In the genomic region with DNA sequence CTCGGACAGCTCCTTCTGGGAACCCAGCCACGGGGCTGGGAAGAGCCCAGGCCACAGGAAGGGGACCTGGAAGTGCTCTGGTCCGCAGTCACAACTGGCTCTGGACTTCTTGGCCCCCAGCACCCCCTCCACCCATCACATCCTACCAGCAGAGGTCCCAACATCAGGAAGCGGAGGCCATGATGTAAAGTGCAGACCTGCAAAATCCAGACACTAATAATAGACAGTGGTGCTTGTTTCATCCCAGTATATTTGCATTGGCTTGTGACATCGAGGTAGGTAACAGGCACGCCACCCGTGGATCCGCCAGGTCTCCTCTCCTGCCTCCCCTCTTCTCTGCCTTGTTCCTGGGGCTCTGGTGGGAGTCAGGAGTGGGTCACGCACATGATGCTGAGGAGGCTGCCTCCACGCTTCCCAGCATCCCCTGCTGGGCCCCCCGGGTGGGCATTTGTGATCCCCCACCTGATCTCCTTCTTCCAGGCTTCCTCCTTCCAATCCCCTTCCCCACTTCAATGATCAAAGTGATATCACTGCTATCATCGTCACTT, we compare ENCODE assay signal across 27 cellular contexts.
"Had no signal": no experiment of that assay in that cellular context is flagged by ENCODE, and none has a peak within 500 bp of the region (broad histone marks: within the 10 kb centered on the region; RNA-seq: fewer than 3 reads in every experiment).

No MANE protein-coding gene starts in this region.

- DNase-seq: activated CD4-positive, alpha-beta T cell treated with anti-CD3 and anti-CD28 coated beads, Interleukin-2, amount 10 ng/mL, durations not matched to agents 24 days and 14 days; activated CD4-positive, alpha-beta T cell treated with anti-CD3 and anti-CD28 coated beads, Interleukin-2, amount 50 U/mL, for 4 hours; activated CD8-positive, alpha-beta T cell treated with anti-CD3 and anti-CD28 coated beads for 36 hours; activated gamma-delta T cell treated with Interleukin-2 at 50 U/mL for 16 hours; activated naive CD4-positive, alpha-beta T cell treated with anti-CD3 and anti-CD28 coated beads for 36 hours; activated T-cell treated with anti-CD3 and anti-CD28 coated beads for 4 hours; activated T-cell treated with anti-CD3 and anti-CD28 coated beads, Interleukin-2, amount 50 U/mL, for 4 hours; adrenal gland; body of pancreas; Karpas-422; NCI-H1105; NCI-H1417 treated with DMSO at 0.1 percent for 48 hours; NCI-H187 treated with DMSO at 0.1 percent for 48 hours; NCI-H2081; NCI-H2227 treated with DMSO at 0.1 percent for 48 hours; NCI-H524 treated with DMSO at 0.1 percent for 48 hours; SHP77 treated with DMSO at 0.1 percent for 48 hours; SK-N-SH had no signal

- ATAC-seq: activated CD8-positive, alpha-beta T cell treated with anti-CD3 and anti-CD28 coated beads for 36 hours; activated naive CD4-positive, alpha-beta T cell treated with anti-CD3 and anti-CD28 coated beads, Interleukin-2, amount 50 U/mL, for 72 hours; activated T-cell treated with anti-CD3 and anti-CD28 coated beads, Interleukin-2, amount 50 U/mL, for 4 hours; body of pancreas; Panc1 had no signal

- H3K36me3 ChIP-seq: adrenal gland, breast epithelium, SJSA1 had no signal

- H3K9me3 Mint-ChIP-seq: activated CD4-positive, alpha-beta T cell treated with anti-CD3 and anti-CD28 coated beads, Interleukin-2, amount 10 ng/mL, durations not matched to agents 24 days and 14 days; activated CD8-positive, alpha-beta T cell treated with anti-CD3 and anti-CD28 coated beads for 36 hours; activated naive CD4-positive, alpha-beta T cell treated with anti-CD3 and anti-CD28 coated beads for 36 hours; activated naive CD4-positive, alpha-beta T cell treated with anti-CD3 and anti-CD28 coated beads, Interleukin-2, amount 50 U/mL, for 72 hours; activated T-cell treated with anti-CD3 and anti-CD28 coated beads, Interleukin-2, amount 50 U/mL, for 4 hours; activated T-helper 1 cell treated with anti-CD3 and anti-CD28 coated beads, Interleukin-12 subunit alpha, Interleukin-12 subunit beta, Interleukin-2, Interleukin-4 antibody, amounts not matched to agents 30 ng/mL and 10 ng/mL and 1 ng/mL, durations not matched to agents 14 hours and 24 hours and 36 hours; T-helper 1 cell treated with Interleukin-12 subunit alpha and Interleukin-12 subunit beta and Interleukin-4 antibody, amounts not matched to agents 30 μg/mL and 1 μg/mL, for 36 hours; T-helper 2 cell treated with Interferon-gamma antibody and Interleukin-4, amounts not matched to agents 5 μg/mL and 100 μg/mL, for 36 hours had no signal

- H3K4me3 ChIP-seq: adrenal gland, body of pancreas, breast epithelium, SJSA1 had no signal

- FAIRE-seq: astrocyte, TTC549 had no signal

- H3K27me3 ChIP-seq: adrenal gland, body of pancreas, SJSA1 had no signal

- H3K27ac Mint-ChIP-seq: activated CD4-positive, alpha-beta T cell treated with anti-CD3 and anti-CD28 coated beads, Interleukin-2, amount 10 ng/mL, durations not matched to agents 24 days and 14 days; activated CD8-positive, alpha-beta T cell treated with anti-CD3 and anti-CD28 coated beads for 36 hours; activated naive CD4-positive, alpha-beta T cell treated with anti-CD3 and anti-CD28 coated beads for 36 hours; activated naive CD4-positive, alpha-beta T cell treated with anti-CD3 and anti-CD28 coated beads, Interleukin-2, amount 50 U/mL, for 72 hours; activated T-helper 1 cell treated with anti-CD3 and anti-CD28 coated beads, Interleukin-12 subunit alpha, Interleukin-12 subunit beta, Interleukin-2, Interleukin-4 antibody, amounts not matched to agents 30 ng/mL and 10 ng/mL and 1 ng/mL, durations not matched to agents 14 hours and 24 hours and 36 hours; T-helper 1 cell treated with Interleukin-12 subunit alpha and Interleukin-12 subunit beta and Interleukin-4 antibody, amounts not matched to agents 30 μg/mL and 1 μg/mL, for 36 hours; T-helper 2 cell treated with Interferon-gamma antibody and Interleukin-4, amounts not matched to agents 5 μg/mL and 100 μg/mL, for 36 hours had no signal

- H3K4me2 ChIP-seq: SK-N-SH had no signal

- H3K4me1 ChIP-seq: adrenal gland, breast epithelium had no signal

- H3K27ac ChIP-seq: adrenal gland, body of pancreas, breast epithelium, SJSA1 had no signal

- H3K4me1 Mint-ChIP-seq: activated CD4-positive, alpha-beta T cell treated with anti-CD3 and anti-CD28 coated beads, Interleukin-2, amount 10 ng/mL, durations not matched to agents 24 days and 14 days had no signal

- H3K4me3 Mint-ChIP-seq: activated CD4-positive, alpha-beta T cell treated with anti-CD3 and anti-CD28 coated beads, Interleukin-2, amount 10 ng/mL, durations not matched to agents 24 days and 14 days; activated CD8-positive, alpha-beta T cell treated with anti-CD3 and anti-CD28 coated beads for 36 hours; activated naive CD4-positive, alpha-beta T cell treated with anti-CD3 and anti-CD28 coated beads for 36 hours; activated T-cell treated with anti-CD3 and anti-CD28 coated beads, Interleukin-2, amount 50 U/mL, for 4 hours; activated T-helper 1 cell treated with anti-CD3 and anti-CD28 coated beads, Interleukin-12 subunit alpha, Interleukin-12 subunit beta, Interleukin-2, Interleukin-4 antibody, amounts not matched to agents 30 ng/mL and 10 ng/mL and 1 ng/mL, durations not matched to agents 14 hours and 24 hours and 36 hours; T-helper 1 cell treated with Interleukin-12 subunit alpha and Interleukin-12 subunit beta and Interleukin-4 antibody, amounts not matched to agents 30 μg/mL and 1 μg/mL, for 36 hours; T-helper 2 cell treated with Interferon-gamma antibody and Interleukin-4, amounts not matched to agents 5 μg/mL and 100 μg/mL, for 36 hours had no signal

- H3K36me3 Mint-ChIP-seq: activated naive CD4-positive, alpha-beta T cell treated with anti-CD3 and anti-CD28 coated beads, Interleukin-2, amount 50 U/mL, for 72 hours had no signal

- H3K9me3 ChIP-seq: adrenal gland, body of pancreas, breast epithelium, SJSA1, SK-N-SH had no signal
